ENCODE assay signal across 24 cellular contexts in the genomic region with DNA sequence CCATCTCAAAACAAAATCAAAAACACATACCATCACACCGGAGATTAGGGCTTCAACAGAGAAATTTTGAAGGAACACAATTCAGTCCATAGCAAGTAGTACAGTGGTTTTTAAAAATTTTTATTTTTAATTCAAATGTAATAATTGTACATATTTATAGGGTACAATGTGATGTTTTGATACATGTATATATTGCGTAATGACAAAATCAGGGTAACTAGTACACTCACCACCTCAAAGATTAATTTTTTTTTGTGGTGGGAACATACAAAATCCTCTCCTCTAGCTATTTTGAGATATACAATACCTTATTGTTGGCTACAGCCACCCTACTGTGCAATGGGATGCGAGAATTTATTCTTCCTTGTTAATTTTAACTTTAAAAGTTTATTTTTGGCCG.
"Had no signal": no experiment of that assay in that cellular context is flagged by ENCODE, and none has a peak within 500 bp of the region (broad histone marks: within the 10 kb centered on the region; RNA-seq: fewer than 3 reads in every experiment).

No MANE protein-coding gene starts in this region.

- FAIRE-seq: colon, endothelial cell of umbilical vein, frontal cortex, keratinocyte had no signal

- H2AFZ ChIP-seq: hepatocyte had no signal

- H3K27me3 Mint-ChIP-seq: naive B cell had no signal

- H3K4me2 ChIP-seq: hepatocyte had no signal

- H3K36me3 Mint-ChIP-seq: immature natural killer cell, naive B cell had no signal

- DNase-seq: dermis blood vessel endothelial cell; dorsolateral prefrontal cortex; effector CD4-positive, alpha-beta T cell; effector memory CD4-positive, alpha-beta T cell; foreskin keratinocyte; heart left ventricle; hypothalamus; immature natural killer cell; left cardiac atrium; left lung; left ventricle myocardium superior; lower lobe of right lung; mesenchymal stem cell; mucosa of descending colon; naive B cell had no signal

- H3K9me3 Mint-ChIP-seq: immature natural killer cell, naive B cell had no signal

- H3K79me2 ChIP-seq: hepatocyte had no signal

- H3K4me3 ChIP-seq: coronary artery, dorsolateral prefrontal cortex, esophagus muscularis mucosa, gastroesophageal sphincter, heart left ventricle, hepatocyte, left lung, lower lobe of right lung, mucosa of descending colon had no signal

- H3K4me1 ChIP-seq: foreskin keratinocyte had no signal

- H3K4me3 Mint-ChIP-seq: immature natural killer cell, mesothelial cell of epicardium, naive B cell had no signal

- H3K36me3 ChIP-seq: esophagus muscularis mucosa, gastroesophageal sphincter, heart left ventricle, left lung, lower lobe of right lung had no signal

- H3K27me3 ChIP-seq: dorsolateral prefrontal cortex, esophagus muscularis mucosa, foreskin keratinocyte, gastroesophageal sphincter, heart left ventricle, hepatocyte, left lung had no signal

- ATAC-seq: foreskin keratinocyte, gastroesophageal sphincter, heart left ventricle, left cardiac atrium, left lung, left ventricle myocardium superior, lower lobe of right lung, mucosa of descending colon had no signal

- H3K27ac ChIP-seq: coronary artery, dorsolateral prefrontal cortex, esophagus muscularis mucosa, foreskin keratinocyte, gastroesophageal sphincter, heart left ventricle, hepatocyte, left lung, lower lobe of right lung had no signal

- H3K9me3 ChIP-seq: esophagus muscularis mucosa, gastroesophageal sphincter, heart left ventricle, left lung, lower lobe of right lung, mucosa of descending colon had no signal

- H3K27ac Mint-ChIP-seq: immature natural killer cell, mesothelial cell of epicardium had no signal
